8 cellular contexts compared by ENCODE assay signal in the genomic region with DNA sequence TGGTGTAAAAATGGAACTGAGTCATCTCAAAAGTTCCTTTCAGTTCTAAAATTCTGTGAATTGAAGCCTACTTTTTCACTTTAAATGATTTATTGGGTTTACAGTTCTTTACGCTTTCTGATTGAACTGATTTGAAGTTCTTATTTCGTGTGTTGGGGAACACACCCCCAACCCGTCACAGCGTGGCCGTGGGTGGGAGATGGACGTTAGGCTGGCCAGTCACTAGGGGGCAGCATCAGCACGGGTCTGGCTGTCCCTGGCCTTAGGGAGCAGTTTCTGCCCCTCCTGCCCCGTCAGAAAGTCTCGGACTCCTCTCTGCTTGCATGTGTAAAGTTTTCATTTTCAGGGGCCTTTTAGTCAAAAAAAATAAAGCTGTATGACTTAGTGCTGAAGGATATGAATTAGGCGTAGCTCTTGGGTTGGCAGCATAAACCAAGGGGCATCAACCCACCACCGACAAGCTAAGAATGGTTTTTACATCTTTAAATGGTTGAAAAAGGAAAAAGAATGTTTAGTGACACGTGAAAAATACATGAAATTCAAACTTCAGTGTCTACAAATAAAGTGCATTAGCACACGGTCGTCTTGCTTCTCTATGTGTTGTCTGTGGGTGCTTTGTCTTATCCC.
A peak's percentile ranks its signal among the peaks of the same experiment; 100 is the strongest.
DNase-seq lines count a peak whose midpoint lies in the region; ATAC-seq and TF ChIP-seq lines count a peak whose summit lies in the region.

No MANE protein-coding gene starts in this region.

- H3K36me3 ChIP-seq in neural cell (ENCODE audit: insufficient read depth, low read length) = no peaks in the 10 kb centered on the region

- no peak overlapping the region for H3K9ac ChIP-seq in neural cell (ENCODE audit: low read length)

- TF ChIP-seq EP300 in neural cell (conservative IDR thresholded peaks at IDR 0.05; ENCODE audit: poor library complexity, severe bottlenecking) = no peak

- intact Hi-C loops in CD4-positive, alpha-beta T cell (cut with DNase I, micrococcal nuclease) = loop anchor here in 1 of 2 experiments (2.0 to 10.0 kb wide), 4 partner anchors 126 to 839 kb away; a partner anchor contains a TSS

- H3K9me2 ChIP-seq in neural cell (ENCODE audit: insufficient read depth, low read length) = no peaks in the 10 kb centered on the region

- no peaks in the 10 kb centered on the region for H4K20me1 ChIP-seq in neural cell (ENCODE audit: insufficient read depth)

- H3K27me3 Mint-ChIP-seq in CD4-positive, alpha-beta T cell = no peaks in the 10 kb centered on the region

- H3K4me1 Mint-ChIP-seq in CD4-positive, alpha-beta T cell (ENCODE audit: low read depth) = peaks cover 33% of the 10 kb centered on the region

- peak overlapping the region; percentile 55 for H3K27ac Mint-ChIP-seq in CD4-positive, alpha-beta T cell

- peaks cover 12% of the 10 kb centered on the region for H3K36me3 Mint-ChIP-seq in CD4-positive, alpha-beta T cell (ENCODE audit: low read depth)

- H2AFZ ChIP-seq in neural cell (ENCODE audit: low read depth, low read length) = no peak overlapping the region

- no peak overlapping the region for H3K4me3 ChIP-seq in neural cell (ENCODE audit: low read length)

- DNase-seq in CD4-positive, alpha-beta T cell = peak in 9 of 10 experiments; percentile 15 to 49 (median 36)
- DNase-seq in OCI-M1 (lab: John Stamatoyannopoulos, UW) = peak; percentile 78
- peak; percentile 92 for DNase-seq in activated T-cell treated with anti-CD3 and anti-CD28 coated beads, Interleukin-2, amount 50 U/mL, for 48 hours
- DNase-seq in fibroblast of gingiva (ENCODE audit: low read depth) = peak; percentile 54
- DNase-seq in stromal cell of bone marrow (ENCODE audit: low read depth) = peak; percentile 40

- CTCF ChIA-PET in CD4-positive, alpha-beta T cell (lab: Charles Lee) = interaction anchor here (1.3 to 1.4 kb wide), 3 partner anchors 58 to 161 kb away, joined by 4 to 5 read pairs (median 4); no protein-coding TSS in a partner anchor

- no peak overlapping the region for H3K27ac ChIP-seq in CD4-positive, alpha-beta T cell (ENCODE audit: low read depth, low read length)
- H3K27ac ChIP-seq in neural cell (ENCODE audit: low read length) = no peak overlapping the region

- H3K4me3 Mint-ChIP-seq in CD4-positive, alpha-beta T cell = peak overlapping the region; percentile 50

- ATAC-seq in CD4-positive, alpha-beta T cell (ENCODE audit: poor library complexity) = no peak
- ATAC-seq in GM19372 (IDR thresholded peaks at IDR 0.05; ENCODE audit: low read depth, unreplicated experiment) = peak; percentile 79
- ATAC-seq in HG03521 (IDR thresholded peaks at IDR 0.05; ENCODE audit: unreplicated experiment) = peak; percentile 61

- no peaks in the 10 kb centered on the region for H3K27me3 ChIP-seq in CD4-positive, alpha-beta T cell (ENCODE audit: control insufficient read depth, insufficient read depth, low read length)
- no peaks in the 10 kb centered on the region for H3K27me3 ChIP-seq in neural cell (ENCODE audit: insufficient read depth, low read depth, low read length)

- peak; percentile 76 for TF ChIP-seq RAD21 in neural cell (conservative IDR thresholded peaks at IDR 0.05)

- H3K79me2 ChIP-seq in neural cell (replicated peaks; ENCODE audit: insufficient read depth, low read length) = no peaks in the 10 kb centered on the region

- POLR2A ChIA-PET in CD4-positive, alpha-beta T cell (lab: Charles Lee) = no interaction called here

- H3K9me3 Mint-ChIP-seq in CD4-positive, alpha-beta T cell = no peaks in the 10 kb centered on the region

- H3K9me3 ChIP-seq in CD4-positive, alpha-beta T cell (ENCODE audit: control insufficient read depth, low read length) = no peaks in the 10 kb centered on the region
- H3K9me3 ChIP-seq in neural cell (ENCODE audit: low read length) = no peaks in the 10 kb centered on the region

- no peaks in the 10 kb centered on the region for H3F3A ChIP-seq in neural cell (ENCODE audit: insufficient read depth, low read length, poor library complexity, severe bottlenecking)

- H3K4me2 ChIP-seq in neural cell (ENCODE audit: low read length) = no peak overlapping the region

- TF ChIP-seq CTCF in CD4-positive, alpha-beta T cell (IDR thresholded peaks at IDR 0.05) = peak; percentile 68
- TF ChIP-seq CTCF in neural cell (IDR thresholded peaks at IDR 0.05; ENCODE audit: poor library complexity, severe bottlenecking) = peak; percentile 71

TF ChIP-seq in neural cell, 6 proteins besides CTCF, POLR2A, EP300 and RAD21:
- TF ChIP-seq, protein P1, sequence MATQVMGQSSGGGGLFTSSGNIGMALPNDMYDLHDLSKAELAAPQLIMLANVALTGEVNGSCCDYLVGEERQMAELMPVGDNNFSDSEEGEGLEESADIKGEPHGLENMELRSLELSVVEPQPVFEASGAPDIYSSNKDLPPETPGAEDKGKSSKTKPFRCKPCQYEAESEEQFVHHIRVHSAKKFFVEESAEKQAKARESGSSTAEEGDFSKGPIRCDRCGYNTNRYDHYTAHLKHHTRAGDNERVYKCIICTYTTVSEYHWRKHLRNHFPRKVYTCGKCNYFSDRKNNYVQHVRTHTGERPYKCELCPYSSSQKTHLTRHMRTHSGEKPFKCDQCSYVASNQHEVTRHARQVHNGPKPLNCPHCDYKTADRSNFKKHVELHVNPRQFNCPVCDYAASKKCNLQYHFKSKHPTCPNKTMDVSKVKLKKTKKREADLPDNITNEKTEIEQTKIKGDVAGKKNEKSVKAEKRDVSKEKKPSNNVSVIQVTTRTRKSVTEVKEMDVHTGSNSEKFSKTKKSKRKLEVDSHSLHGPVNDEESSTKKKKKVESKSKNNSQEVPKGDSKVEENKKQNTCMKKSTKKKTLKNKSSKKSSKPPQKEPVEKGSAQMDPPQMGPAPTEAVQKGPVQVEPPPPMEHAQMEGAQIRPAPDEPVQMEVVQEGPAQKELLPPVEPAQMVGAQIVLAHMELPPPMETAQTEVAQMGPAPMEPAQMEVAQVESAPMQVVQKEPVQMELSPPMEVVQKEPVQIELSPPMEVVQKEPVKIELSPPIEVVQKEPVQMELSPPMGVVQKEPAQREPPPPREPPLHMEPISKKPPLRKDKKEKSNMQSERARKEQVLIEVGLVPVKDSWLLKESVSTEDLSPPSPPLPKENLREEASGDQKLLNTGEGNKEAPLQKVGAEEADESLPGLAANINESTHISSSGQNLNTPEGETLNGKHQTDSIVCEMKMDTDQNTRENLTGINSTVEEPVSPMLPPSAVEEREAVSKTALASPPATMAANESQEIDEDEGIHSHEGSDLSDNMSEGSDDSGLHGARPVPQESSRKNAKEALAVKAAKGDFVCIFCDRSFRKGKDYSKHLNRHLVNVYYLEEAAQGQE (IDR thresholded peaks at IDR 0.05; ENCODE audit: borderline replicate concordance) = no peak
- TF ChIP-seq SMC3 (conservative IDR thresholded peaks at IDR 0.05; ENCODE audit: poor library complexity) (peak; percentile 69), POLR2AphosphoS5 (IDR thresholded peaks at IDR 0.05) (no peak), MXI1 (conservative IDR thresholded peaks at IDR 0.05; ENCODE audit: poor library complexity, severe bottlenecking) (no peak), TAF1 (IDR thresholded peaks at IDR 0.05; ENCODE audit: low read depth) (no peak)

Comparison
In these comparisons a context has a peak if more than half of its experiments do, and no peak if none do; other contexts are left out.
1. DNase-seq: peak in every context shown above with its lines; median percentile 92 in activated T-cell treated with anti-CD3 and anti-CD28 coated beads, Interleukin-2, amount 50 U/mL, for 48 hours; 78 in OCI-M1; 54 in fibroblast of gingiva; 40 in stromal cell of bone marrow; 36 in CD4-positive, alpha-beta T cell.